In the genomic region with DNA sequence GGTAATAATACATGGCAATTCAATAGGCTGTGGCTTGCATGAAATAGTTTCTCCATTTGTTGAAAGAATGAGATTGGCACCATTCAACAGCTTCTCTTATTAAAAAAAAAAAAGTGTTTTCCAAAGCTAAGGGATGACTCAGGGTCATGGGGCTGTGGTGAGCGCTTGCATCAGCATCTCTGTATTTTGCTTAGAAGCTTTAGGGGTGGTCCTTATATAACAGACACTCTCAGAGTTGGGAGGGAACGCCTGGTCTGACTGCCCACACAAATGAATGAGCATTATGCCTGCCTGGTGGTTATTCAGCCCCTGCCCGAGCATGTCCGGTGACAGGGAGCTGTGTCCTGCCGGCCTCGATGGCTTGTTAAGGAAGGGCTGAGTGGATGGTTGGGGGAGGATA, we compare ENCODE assay signal across 1 cellular context.
TF ChIP-seq lines count a peak whose summit lies in the region.

No MANE protein-coding gene starts in this region.

TF ChIP-seq in GM23338, 12 proteins besides CTCF, POLR2A, EP300 and RAD21 (continued from another document):
- TF ChIP-seq, protein P1, sequence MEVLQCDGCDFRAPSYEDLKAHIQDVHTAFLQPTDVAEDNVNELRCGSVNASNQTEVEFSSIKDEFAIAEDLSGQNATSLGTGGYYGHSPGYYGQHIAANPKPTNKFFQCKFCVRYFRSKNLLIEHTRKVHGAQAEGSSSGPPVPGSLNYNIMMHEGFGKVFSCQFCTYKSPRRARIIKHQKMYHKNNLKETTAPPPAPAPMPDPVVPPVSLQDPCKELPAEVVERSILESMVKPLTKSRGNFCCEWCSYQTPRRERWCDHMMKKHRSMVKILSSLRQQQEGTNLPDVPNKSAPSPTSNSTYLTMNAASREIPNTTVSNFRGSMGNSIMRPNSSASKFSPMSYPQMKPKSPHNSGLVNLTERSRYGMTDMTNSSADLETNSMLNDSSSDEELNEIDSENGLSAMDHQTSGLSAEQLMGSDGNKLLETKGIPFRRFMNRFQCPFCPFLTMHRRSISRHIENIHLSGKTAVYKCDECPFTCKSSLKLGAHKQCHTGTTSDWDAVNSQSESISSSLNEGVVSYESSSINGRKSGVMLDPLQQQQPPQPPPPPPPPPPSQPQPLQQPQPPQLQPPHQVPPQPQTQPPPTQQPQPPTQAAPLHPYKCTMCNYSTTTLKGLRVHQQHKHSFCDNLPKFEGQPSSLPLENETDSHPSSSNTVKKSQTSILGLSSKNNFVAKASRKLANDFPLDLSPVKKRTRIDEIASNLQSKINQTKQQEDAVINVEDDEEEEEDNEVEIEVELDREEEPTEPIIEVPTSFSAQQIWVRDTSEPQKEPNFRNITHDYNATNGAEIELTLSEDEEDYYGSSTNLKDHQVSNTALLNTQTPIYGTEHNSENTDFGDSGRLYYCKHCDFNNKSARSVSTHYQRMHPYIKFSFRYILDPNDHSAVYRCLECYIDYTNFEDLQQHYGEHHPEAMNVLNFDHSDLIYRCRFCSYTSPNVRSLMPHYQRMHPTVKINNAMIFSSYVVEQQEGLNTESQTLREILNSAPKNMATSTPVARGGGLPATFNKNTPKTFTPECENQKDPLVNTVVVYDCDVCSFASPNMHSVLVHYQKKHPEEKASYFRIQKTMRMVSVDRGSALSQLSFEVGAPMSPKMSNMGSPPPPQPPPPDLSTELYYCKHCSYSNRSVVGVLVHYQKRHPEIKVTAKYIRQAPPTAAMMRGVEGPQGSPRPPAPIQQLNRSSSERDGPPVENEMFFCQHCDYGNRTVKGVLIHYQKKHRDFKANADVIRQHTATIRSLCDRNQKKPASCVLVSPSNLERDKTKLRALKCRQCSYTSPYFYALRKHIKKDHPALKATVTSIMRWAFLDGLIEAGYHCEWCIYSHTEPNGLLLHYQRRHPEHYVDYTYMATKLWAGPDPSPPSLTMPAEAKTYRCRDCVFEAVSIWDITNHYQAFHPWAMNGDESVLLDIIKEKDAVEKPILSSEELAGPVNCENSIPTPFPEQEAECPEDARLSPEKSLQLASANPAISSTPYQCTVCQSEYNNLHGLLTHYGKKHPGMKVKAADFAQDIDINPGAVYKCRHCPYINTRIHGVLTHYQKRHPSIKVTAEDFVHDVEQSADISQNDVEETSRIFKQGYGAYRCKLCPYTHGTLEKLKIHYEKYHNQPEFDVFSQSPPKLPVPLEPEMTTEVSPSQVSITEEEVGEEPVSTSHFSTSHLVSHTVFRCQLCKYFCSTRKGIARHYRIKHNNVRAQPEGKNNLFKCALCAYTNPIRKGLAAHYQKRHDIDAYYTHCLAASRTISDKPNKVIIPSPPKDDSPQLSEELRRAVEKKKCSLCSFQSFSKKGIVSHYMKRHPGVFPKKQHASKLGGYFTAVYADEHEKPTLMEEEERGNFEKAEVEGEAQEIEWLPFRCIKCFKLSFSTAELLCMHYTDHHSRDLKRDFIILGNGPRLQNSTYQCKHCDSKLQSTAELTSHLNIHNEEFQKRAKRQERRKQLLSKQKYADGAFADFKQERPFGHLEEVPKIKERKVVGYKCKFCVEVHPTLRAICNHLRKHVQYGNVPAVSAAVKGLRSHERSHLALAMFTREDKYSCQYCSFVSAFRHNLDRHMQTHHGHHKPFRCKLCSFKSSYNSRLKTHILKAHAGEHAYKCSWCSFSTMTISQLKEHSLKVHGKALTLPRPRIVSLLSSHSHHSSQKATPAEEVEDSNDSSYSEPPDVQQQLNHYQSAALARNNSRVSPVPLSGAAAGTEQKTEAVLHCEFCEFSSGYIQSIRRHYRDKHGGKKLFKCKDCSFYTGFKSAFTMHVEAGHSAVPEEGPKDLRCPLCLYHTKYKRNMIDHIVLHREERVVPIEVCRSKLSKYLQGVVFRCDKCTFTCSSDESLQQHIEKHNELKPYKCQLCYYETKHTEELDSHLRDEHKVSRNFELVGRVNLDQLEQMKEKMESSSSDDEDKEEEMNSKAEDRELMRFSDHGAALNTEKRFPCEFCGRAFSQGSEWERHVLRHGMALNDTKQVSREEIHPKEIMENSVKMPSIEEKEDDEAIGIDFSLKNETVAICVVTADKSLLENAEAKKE (CRISPR knock-in tag; IDR thresholded peaks at IDR 0.05), result no peak
- TF ChIP-seq ZNF331 (CRISPR knock-in tag; IDR thresholded peaks at IDR 0.05; ENCODE audit: low read depth) (no peak), JUNB (IDR thresholded peaks at IDR 0.05; ENCODE audit: unreplicated experiment) (no peak), NANOG (IDR thresholded peaks at IDR 0.05; ENCODE audit: borderline replicate concordance) (no peak), POLR2AphosphoS5 (IDR thresholded peaks at IDR 0.05; ENCODE audit: low read depth) (no peak)
- TF ChIP-seq, protein P2, sequence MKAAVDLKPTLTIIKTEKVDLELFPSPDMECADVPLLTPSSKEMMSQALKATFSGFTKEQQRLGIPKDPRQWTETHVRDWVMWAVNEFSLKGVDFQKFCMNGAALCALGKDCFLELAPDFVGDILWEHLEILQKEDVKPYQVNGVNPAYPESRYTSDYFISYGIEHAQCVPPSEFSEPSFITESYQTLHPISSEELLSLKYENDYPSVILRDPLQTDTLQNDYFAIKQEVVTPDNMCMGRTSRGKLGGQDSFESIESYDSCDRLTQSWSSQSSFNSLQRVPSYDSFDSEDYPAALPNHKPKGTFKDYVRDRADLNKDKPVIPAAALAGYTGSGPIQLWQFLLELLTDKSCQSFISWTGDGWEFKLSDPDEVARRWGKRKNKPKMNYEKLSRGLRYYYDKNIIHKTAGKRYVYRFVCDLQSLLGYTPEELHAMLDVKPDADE (IDR thresholded peaks at IDR 0.05), result no peak
